21 cellular contexts compared by ENCODE assay signal in genomic region chr4:131093303-131093702, GRCh38.
"Had no signal": no experiment of that assay in that cellular context is flagged by ENCODE, and none has a peak within 500 bp of the region (broad histone marks: within the 10 kb centered on the region; RNA-seq: fewer than 3 reads in every experiment).

No MANE protein-coding gene starts in this region.

- DNase-seq: activated CD4-positive, alpha-beta T cell treated with anti-CD3 and anti-CD28 coated beads for 1 hour; activated CD8-positive, alpha-beta memory T cell treated with anti-CD3 and anti-CD28 coated beads for 24 hours; activated CD8-positive, alpha-beta memory T cell treated with anti-CD3 and anti-CD28 coated beads, Interleukin-2, amount 50 U/mL, for 48 hours; activated effector memory CD4-positive, alpha-beta T cell treated with Interleukin-2 at 50 U/mL for 16 hours; activated naive CD4-positive, alpha-beta T cell treated with anti-CD3 and anti-CD28 coated beads, Interleukin-2, amount 10 ng/mL, durations not matched to agents 7 days and 5 days; activated naive CD8-positive, alpha-beta T cell treated with anti-CD3 and anti-CD28 coated beads, Interleukin-2, amount 50 U/mL, for 24 hours; activated T-cell treated with anti-CD3 and anti-CD28 coated beads, Interleukin-2, amount 50 U/mL, for 48 hours; anterior cingulate cortex; colonic mucosa; mesenchymal stem cell; naive thymus-derived CD4-positive, alpha-beta T cell; right cardiac atrium; stimulated activated CD4-positive, alpha-beta T cell treated with anti-CD3 and anti-CD28 coated beads, Interleukin-2, amount 100 ng/mL, for 24 hours; stimulated activated naive CD4-positive, alpha-beta T cell treated with Interleukin-2 at 50 U/mL for 16 hours; thyroid gland; WERI-Rb-1 had no signal

- H3K27me3 ChIP-seq: colonic mucosa, esophagus muscularis mucosa, neural progenitor cell, thyroid gland had no signal

- H3K27ac ChIP-seq: colonic mucosa, esophagus muscularis mucosa, neural progenitor cell, thyroid gland, WERI-Rb-1 had no signal

- H3K9me3 ChIP-seq: colonic mucosa, esophagus muscularis mucosa, thyroid gland had no signal

- H3K4me1 ChIP-seq: colonic mucosa, esophagus muscularis mucosa, neural progenitor cell, thyroid gland had no signal

- H3K36me3 Mint-ChIP-seq: activated naive CD4-positive, alpha-beta T cell treated with anti-CD3 and anti-CD28 coated beads, Interleukin-2, amount 10 ng/mL, durations not matched to agents 7 days and 5 days; brain; naive thymus-derived CD4-positive, alpha-beta T cell; neural progenitor cell had no signal

- H3K4me1 Mint-ChIP-seq: activated naive CD4-positive, alpha-beta T cell treated with anti-CD3 and anti-CD28 coated beads, Interleukin-2, amount 10 ng/mL, durations not matched to agents 7 days and 5 days; activated naive CD8-positive, alpha-beta T cell treated with anti-CD3 and anti-CD28 coated beads, Interleukin-2, amount 50 U/mL, for 24 hours; brain; central memory CD8-positive, alpha-beta T cell; naive thymus-derived CD4-positive, alpha-beta T cell; neural progenitor cell had no signal

- H3K36me3 ChIP-seq: colonic mucosa, esophagus muscularis mucosa, neural progenitor cell, thyroid gland, WERI-Rb-1 had no signal

- H3K9me3 Mint-ChIP-seq: activated naive CD4-positive, alpha-beta T cell treated with anti-CD3 and anti-CD28 coated beads, Interleukin-2, amount 10 ng/mL, durations not matched to agents 7 days and 5 days; brain; neural progenitor cell had no signal

- ATAC-seq: activated naive CD8-positive, alpha-beta T cell treated with anti-CD3 and anti-CD28 coated beads, Interleukin-2, amount 50 U/mL, for 24 hours; naive thymus-derived CD4-positive, alpha-beta T cell; right cardiac atrium had no signal

- H3K27ac Mint-ChIP-seq: activated naive CD4-positive, alpha-beta T cell treated with anti-CD3 and anti-CD28 coated beads, Interleukin-2, amount 10 ng/mL, durations not matched to agents 7 days and 5 days; activated naive CD8-positive, alpha-beta T cell treated with anti-CD3 and anti-CD28 coated beads, Interleukin-2, amount 50 U/mL, for 24 hours; brain; naive thymus-derived CD4-positive, alpha-beta T cell; neural progenitor cell; progenitor cell of endocrine pancreas had no signal

- H3K4me3 ChIP-seq: colonic mucosa, esophagus muscularis mucosa, neural progenitor cell, thyroid gland had no signal

- H3K27me3 Mint-ChIP-seq: activated naive CD4-positive, alpha-beta T cell treated with anti-CD3 and anti-CD28 coated beads, Interleukin-2, amount 10 ng/mL, durations not matched to agents 7 days and 5 days; activated naive CD8-positive, alpha-beta T cell treated with anti-CD3 and anti-CD28 coated beads, Interleukin-2, amount 50 U/mL, for 24 hours; central memory CD8-positive, alpha-beta T cell; naive thymus-derived CD4-positive, alpha-beta T cell; progenitor cell of endocrine pancreas had no signal

- H3K4me3 Mint-ChIP-seq: activated naive CD4-positive, alpha-beta T cell treated with anti-CD3 and anti-CD28 coated beads, Interleukin-2, amount 10 ng/mL, durations not matched to agents 7 days and 5 days; activated naive CD8-positive, alpha-beta T cell treated with anti-CD3 and anti-CD28 coated beads, Interleukin-2, amount 50 U/mL, for 24 hours; brain; central memory CD8-positive, alpha-beta T cell; naive thymus-derived CD4-positive, alpha-beta T cell; neural progenitor cell had no signal
